Comparison of ENCODE assay signal across 8 cellular contexts in genomic region chr22:22533863-22534262, GRCh38.
"Had no signal": no experiment of that assay in that cellular context is flagged by ENCODE, and none has a peak within 500 bp of the region (broad histone marks: within the 10 kb centered on the region; RNA-seq: fewer than 3 reads in every experiment).

No MANE protein-coding gene starts in this region.

- DNase-seq: GDM1, GF-D8 had no signal

- FAIRE-seq: G401.6, GM12878, GM12891, GM12892, GM18507, GM19239 had no signal

- ATAC-seq: GM12878 had no signal

- H3K4me3 ChIP-seq: GM12878 had no signal
